1 cellular context compared by ENCODE assay signal in the genomic region with DNA sequence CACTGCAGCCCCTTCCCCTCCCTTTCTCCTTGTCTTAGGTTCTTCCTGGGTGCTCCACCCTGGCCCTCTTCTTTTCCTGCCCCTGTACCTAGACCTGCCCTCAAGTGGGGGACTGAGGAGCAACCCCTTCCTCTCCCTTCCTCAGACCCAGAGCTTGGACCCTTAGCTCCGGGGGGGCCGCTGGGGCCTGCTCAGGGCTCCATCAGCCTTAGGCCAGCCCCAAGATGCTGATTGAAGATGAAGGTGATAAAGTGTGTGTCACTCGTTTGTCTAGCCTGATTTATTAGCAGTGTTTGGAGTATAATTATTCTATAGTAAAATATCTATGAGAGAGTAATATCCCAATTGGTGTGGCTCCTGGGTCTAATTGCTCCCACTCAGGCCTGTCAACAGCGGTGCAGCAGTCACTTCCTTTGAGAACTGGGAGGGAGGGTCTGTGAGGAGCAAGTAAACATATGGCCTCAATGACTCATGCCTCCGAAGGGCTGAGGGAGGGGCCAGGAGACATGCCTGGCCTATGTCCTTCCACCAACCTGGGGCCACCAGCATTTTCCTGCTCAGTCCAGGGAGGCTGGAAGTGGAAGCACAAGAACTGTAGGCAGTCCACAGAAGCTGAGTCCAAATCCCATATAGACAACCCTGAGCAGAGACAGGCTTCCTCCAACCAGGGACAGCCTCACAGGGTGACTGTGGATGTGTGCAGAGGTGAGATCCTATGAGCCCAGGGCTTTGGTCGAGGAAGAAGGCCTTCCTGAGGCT.
TF ChIP-seq lines count a peak whose summit lies in the region.

No MANE protein-coding gene starts in this region.

TF ChIP-seq in K562, 482 proteins besides CTCF, POLR2A, EP300 and RAD21 (continued from another document and continues in another):
- TF ChIP-seq, protein P1, sequence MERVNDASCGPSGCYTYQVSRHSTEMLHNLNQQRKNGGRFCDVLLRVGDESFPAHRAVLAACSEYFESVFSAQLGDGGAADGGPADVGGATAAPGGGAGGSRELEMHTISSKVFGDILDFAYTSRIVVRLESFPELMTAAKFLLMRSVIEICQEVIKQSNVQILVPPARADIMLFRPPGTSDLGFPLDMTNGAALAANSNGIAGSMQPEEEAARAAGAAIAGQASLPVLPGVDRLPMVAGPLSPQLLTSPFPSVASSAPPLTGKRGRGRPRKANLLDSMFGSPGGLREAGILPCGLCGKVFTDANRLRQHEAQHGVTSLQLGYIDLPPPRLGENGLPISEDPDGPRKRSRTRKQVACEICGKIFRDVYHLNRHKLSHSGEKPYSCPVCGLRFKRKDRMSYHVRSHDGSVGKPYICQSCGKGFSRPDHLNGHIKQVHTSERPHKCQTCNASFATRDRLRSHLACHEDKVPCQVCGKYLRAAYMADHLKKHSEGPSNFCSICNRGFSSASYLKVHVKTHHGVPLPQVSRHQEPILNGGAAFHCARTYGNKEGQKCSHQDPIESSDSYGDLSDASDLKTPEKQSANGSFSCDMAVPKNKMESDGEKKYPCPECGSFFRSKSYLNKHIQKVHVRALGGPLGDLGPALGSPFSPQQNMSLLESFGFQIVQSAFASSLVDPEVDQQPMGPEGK (CRISPR knock-in tag; IDR thresholded peaks at IDR 0.05; ENCODE audit: borderline replicate concordance), result no peak
- TF ChIP-seq ZBTB1 (CRISPR knock-in tag; IDR thresholded peaks at IDR 0.05; ENCODE audit: borderline replicate concordance, low read depth) (no peak), ZNF57 (CRISPR knock-in tag; IDR thresholded peaks at IDR 0.05) (no peak), HOXB6 (CRISPR knock-in tag; IDR thresholded peaks at IDR 0.05; ENCODE audit: borderline replicate concordance) (no peak), SAFB2 (IDR thresholded peaks at IDR 0.05; ENCODE audit: borderline replicate concordance, low read depth, low read length, severe bottlenecking) (no peak), ZNF224 (CRISPR knock-in tag; IDR thresholded peaks at IDR 0.05) (no peak), SNRNP70 (optimal IDR thresholded peaks at IDR 0.05; ENCODE audit: low read depth, low read length) (no peak), CBX8 (IDR thresholded peaks at IDR 0.05; ENCODE audit: borderline replicate concordance, extremely low read depth, low read depth, low read length, poor library complexity, severe bottlenecking) (no peak), FOSL1 (tag; conservative IDR thresholded peaks at IDR 0.05) (peak; percentile 90), ETV1 (tag; conservative IDR thresholded peaks at IDR 0.05; ENCODE audit: low read depth) (no peak), ZNF263 (CRISPR knock-in tag; IDR thresholded peaks at IDR 0.05; ENCODE audit: borderline replicate concordance) (no peak), SMAD3 (CRISPR knock-in tag; conservative IDR thresholded peaks at IDR 0.05) (no peak), ZNF589 (CRISPR knock-in tag; IDR thresholded peaks at IDR 0.05; ENCODE audit: low read depth) (0 out of 2 replicates have a peak, but pooled peaks have one; percentile 39), ZNF584 (CRISPR knock-in tag; IDR thresholded peaks at IDR 0.05; ENCODE audit: low read depth) (no peak), EWSR1 (IDR thresholded peaks at IDR 0.05; ENCODE audit: borderline replicate concordance, low read depth, partially characterized antibody) (no peak), IRF2 (CRISPR knock-in tag; IDR thresholded peaks at IDR 0.05) (no peak), DNMT1 (IDR thresholded peaks at IDR 0.05) (no peak), ASH1L (IDR thresholded peaks at IDR 0.05; ENCODE audit: borderline replicate concordance, low read depth, partially characterized antibody) (no peak), ZNF316 (IDR thresholded peaks at IDR 0.05) (no peak), KAT8 (IDR thresholded peaks at IDR 0.05; ENCODE audit: low read depth) (no peak), COPS2 (conservative IDR thresholded peaks at IDR 0.05) (no peak), ZNF146 (CRISPR knock-in tag; IDR thresholded peaks at IDR 0.05; ENCODE audit: unreplicated experiment) (no peak), FOXA3 (CRISPR knock-in tag; conservative IDR thresholded peaks at IDR 0.05 in 1 of 2, IDR thresholded peaks at IDR 0.05 in 1 of 2) (peak in 1 of 2 experiments; percentile 70; a peak in 1 of 4 replicates), RFX7 (CRISPR knock-in tag; IDR thresholded peaks at IDR 0.05) (no peak), CBFA2T2 (conservative IDR thresholded peaks at IDR 0.05) (no peak), ILK (tag; IDR thresholded peaks at IDR 0.05; ENCODE audit: borderline replicate concordance, low read depth) (no peak), ARID1B (IDR thresholded peaks at IDR 0.05) (peak; percentile 57), ZC3H4 (CRISPR knock-in tag; IDR thresholded peaks at IDR 0.05; ENCODE audit: borderline replicate concordance) (no peak)
- TF ChIP-seq, protein P2, sequence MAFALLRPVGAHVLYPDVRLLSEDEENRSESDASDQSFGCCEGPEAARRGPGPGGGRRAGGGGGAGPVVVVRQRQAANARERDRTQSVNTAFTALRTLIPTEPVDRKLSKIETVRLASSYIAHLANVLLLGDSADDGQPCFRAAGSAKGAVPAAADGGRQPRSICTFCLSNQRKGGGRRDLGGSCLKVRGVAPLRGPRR (CRISPR knock-in tag; IDR thresholded peaks at IDR 0.05), result no peak
- TF ChIP-seq, protein P3, sequence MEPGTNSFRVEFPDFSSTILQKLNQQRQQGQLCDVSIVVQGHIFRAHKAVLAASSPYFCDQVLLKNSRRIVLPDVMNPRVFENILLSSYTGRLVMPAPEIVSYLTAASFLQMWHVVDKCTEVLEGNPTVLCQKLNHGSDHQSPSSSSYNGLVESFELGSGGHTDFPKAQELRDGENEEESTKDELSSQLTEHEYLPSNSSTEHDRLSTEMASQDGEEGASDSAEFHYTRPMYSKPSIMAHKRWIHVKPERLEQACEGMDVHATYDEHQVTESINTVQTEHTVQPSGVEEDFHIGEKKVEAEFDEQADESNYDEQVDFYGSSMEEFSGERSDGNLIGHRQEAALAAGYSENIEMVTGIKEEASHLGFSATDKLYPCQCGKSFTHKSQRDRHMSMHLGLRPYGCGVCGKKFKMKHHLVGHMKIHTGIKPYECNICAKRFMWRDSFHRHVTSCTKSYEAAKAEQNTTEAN (CRISPR knock-in tag; IDR thresholded peaks at IDR 0.05), result no peak
- TF ChIP-seq, protein P4, sequence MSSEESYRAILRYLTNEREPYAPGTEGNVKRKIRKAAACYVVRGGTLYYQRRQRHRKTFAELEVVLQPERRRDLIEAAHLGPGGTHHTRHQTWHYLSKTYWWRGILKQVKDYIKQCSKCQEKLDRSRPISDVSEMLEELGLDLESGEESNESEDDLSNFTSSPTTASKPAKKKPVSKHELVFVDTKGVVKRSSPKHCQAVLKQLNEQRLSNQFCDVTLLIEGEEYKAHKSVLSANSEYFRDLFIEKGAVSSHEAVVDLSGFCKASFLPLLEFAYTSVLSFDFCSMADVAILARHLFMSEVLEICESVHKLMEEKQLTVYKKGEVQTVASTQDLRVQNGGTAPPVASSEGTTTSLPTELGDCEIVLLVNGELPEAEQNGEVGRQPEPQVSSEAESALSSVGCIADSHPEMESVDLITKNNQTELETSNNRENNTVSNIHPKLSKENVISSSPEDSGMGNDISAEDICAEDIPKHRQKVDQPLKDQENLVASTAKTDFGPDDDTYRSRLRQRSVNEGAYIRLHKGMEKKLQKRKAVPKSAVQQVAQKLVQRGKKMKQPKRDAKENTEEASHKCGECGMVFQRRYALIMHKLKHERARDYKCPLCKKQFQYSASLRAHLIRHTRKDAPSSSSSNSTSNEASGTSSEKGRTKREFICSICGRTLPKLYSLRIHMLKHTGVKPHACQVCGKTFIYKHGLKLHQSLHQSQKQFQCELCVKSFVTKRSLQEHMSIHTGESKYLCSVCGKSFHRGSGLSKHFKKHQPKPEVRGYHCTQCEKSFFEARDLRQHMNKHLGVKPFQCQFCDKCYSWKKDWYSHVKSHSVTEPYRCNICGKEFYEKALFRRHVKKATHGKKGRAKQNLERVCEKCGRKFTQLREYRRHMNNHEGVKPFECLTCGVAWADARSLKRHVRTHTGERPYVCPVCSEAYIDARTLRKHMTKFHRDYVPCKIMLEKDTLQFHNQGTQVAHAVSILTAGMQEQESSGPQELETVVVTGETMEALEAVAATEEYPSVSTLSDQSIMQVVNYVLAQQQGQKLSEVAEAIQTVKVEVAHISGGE (CRISPR knock-in tag; IDR thresholded peaks at IDR 0.05), result no peak
- TF ChIP-seq, protein P5, sequence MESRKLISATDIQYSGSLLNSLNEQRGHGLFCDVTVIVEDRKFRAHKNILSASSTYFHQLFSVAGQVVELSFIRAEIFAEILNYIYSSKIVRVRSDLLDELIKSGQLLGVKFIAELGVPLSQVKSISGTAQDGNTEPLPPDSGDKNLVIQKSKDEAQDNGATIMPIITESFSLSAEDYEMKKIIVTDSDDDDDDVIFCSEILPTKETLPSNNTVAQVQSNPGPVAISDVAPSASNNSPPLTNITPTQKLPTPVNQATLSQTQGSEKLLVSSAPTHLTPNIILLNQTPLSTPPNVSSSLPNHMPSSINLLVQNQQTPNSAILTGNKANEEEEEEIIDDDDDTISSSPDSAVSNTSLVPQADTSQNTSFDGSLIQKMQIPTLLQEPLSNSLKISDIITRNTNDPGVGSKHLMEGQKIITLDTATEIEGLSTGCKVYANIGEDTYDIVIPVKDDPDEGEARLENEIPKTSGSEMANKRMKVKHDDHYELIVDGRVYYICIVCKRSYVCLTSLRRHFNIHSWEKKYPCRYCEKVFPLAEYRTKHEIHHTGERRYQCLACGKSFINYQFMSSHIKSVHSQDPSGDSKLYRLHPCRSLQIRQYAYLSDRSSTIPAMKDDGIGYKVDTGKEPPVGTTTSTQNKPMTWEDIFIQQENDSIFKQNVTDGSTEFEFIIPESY (CRISPR knock-in tag; IDR thresholded peaks at IDR 0.05), result no peak
- TF ChIP-seq, protein P6, sequence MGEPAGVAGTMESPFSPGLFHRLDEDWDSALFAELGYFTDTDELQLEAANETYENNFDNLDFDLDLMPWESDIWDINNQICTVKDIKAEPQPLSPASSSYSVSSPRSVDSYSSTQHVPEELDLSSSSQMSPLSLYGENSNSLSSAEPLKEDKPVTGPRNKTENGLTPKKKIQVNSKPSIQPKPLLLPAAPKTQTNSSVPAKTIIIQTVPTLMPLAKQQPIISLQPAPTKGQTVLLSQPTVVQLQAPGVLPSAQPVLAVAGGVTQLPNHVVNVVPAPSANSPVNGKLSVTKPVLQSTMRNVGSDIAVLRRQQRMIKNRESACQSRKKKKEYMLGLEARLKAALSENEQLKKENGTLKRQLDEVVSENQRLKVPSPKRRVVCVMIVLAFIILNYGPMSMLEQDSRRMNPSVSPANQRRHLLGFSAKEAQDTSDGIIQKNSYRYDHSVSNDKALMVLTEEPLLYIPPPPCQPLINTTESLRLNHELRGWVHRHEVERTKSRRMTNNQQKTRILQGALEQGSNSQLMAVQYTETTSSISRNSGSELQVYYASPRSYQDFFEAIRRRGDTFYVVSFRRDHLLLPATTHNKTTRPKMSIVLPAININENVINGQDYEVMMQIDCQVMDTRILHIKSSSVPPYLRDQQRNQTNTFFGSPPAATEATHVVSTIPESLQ (CRISPR knock-in tag; IDR thresholded peaks at IDR 0.05), result no peak
- TF ChIP-seq, protein P7, sequence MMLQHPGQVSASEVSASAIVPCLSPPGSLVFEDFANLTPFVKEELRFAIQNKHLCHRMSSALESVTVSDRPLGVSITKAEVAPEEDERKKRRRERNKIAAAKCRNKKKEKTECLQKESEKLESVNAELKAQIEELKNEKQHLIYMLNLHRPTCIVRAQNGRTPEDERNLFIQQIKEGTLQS (IDR thresholded peaks at IDR 0.05), result peak; percentile 90
- TF ChIP-seq, protein P7 (CRISPR knock-in tag; conservative IDR thresholded peaks at IDR 0.05), result no peak
- TF ChIP-seq, protein P8, sequence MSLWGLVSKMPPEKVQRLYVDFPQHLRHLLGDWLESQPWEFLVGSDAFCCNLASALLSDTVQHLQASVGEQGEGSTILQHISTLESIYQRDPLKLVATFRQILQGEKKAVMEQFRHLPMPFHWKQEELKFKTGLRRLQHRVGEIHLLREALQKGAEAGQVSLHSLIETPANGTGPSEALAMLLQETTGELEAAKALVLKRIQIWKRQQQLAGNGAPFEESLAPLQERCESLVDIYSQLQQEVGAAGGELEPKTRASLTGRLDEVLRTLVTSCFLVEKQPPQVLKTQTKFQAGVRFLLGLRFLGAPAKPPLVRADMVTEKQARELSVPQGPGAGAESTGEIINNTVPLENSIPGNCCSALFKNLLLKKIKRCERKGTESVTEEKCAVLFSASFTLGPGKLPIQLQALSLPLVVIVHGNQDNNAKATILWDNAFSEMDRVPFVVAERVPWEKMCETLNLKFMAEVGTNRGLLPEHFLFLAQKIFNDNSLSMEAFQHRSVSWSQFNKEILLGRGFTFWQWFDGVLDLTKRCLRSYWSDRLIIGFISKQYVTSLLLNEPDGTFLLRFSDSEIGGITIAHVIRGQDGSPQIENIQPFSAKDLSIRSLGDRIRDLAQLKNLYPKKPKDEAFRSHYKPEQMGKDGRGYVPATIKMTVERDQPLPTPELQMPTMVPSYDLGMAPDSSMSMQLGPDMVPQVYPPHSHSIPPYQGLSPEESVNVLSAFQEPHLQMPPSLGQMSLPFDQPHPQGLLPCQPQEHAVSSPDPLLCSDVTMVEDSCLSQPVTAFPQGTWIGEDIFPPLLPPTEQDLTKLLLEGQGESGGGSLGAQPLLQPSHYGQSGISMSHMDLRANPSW (CRISPR knock-in tag; IDR thresholded peaks at IDR 0.05), result no peak
- TF ChIP-seq, protein P9, sequence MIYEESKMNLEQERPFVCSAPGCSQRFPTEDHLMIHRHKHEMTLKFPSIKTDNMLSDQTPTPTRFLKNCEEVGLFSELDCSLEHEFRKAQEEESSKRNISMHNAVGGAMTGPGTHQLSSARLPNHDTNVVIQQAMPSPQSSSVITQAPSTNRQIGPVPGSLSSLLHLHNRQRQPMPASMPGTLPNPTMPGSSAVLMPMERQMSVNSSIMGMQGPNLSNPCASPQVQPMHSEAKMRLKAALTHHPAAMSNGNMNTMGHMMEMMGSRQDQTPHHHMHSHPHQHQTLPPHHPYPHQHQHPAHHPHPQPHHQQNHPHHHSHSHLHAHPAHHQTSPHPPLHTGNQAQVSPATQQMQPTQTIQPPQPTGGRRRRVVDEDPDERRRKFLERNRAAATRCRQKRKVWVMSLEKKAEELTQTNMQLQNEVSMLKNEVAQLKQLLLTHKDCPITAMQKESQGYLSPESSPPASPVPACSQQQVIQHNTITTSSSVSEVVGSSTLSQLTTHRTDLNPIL (CRISPR knock-in tag; IDR thresholded peaks at IDR 0.05), result no peak
- TF ChIP-seq, protein P10, sequence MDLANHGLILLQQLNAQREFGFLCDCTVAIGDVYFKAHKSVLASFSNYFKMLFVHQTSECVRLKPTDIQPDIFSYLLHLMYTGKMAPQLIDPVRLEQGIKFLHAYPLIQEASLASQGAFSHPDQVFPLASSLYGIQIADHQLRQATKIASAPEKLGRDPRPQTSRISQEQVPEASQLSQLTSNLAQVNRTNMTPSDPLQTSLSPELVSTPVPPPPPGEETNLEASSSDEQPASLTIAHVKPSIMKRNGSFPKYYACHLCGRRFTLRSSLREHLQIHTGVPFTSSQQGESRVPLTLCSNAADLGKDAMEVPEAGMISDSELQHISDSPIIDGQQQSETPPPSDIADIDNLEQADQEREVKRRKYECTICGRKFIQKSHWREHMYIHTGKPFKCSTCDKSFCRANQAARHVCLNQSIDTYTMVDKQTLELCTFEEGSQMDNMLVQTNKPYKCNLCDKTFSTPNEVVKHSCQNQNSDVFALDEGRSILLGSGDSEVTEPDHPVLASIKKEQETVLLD (IDR thresholded peaks at IDR 0.05), result no peak
